In the genomic region with DNA sequence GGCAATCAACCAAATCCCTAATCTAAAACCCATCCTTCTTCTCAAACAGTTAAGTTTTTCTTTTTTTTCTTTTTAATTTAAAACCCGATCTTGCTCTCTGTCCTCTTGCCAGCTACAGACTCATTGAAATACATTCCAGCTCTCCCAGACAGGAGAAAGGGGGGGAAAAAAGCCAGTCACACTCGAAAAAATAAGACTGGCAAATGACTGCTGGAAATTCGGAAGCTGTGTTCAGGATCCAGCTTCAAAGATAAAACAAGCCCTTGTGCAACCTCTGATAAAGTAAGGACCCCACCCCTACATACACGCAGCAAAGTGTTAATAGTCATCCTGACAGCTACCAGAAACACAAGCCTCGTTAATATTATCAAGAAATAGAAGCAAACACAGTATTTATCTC, we compare ENCODE assay signal across 20 cellular contexts. TPM values are rescaled to one million over a fixed set of nuclear protein-coding genes. Genes with fewer than 3 reads are reported as not detected.
A peak's percentile ranks its signal among the peaks of the same experiment; 100 is the strongest.
DNase-seq lines count a peak whose midpoint lies in the region; ATAC-seq and TF ChIP-seq lines count a peak whose summit lies in the region.
"Had no signal": no experiment of that assay in that cellular context is flagged by ENCODE, and none has a peak within 500 bp of the region (broad histone marks: within the 10 kb centered on the region; RNA-seq: fewer than 3 reads in every experiment).

No MANE protein-coding gene starts in this region.

- H3K4me1 ChIP-seq in HUES64 (ENCODE audit: insufficient read depth, low read length) (peaks cover 69% of the 10 kb centered on the region), hepatocyte (ENCODE audit: insufficient read depth) (no peaks in the 10 kb centered on the region), neuronal stem cell (ENCODE audit: control insufficient read depth in 2 of 2, insufficient read depth in 1 of 2, low read depth in 1 of 2, low read length in 2 of 2) (peaks cover 3 to 8% of the 10 kb centered on the region in 2 donors)
- H3K4me1 ChIP-seq: Caco-2 had no signal

- H3K27ac ChIP-seq in HUES64 (ENCODE audit: low read depth, low read length): peak overlapping the region; percentile 99
- peak overlapping the region; percentile 24 for H3K27ac ChIP-seq in caudate nucleus (ENCODE audit: low read depth, low read length)
- no peak overlapping the region for H3K27ac ChIP-seq in hepatocyte
- H3K27ac ChIP-seq in neuronal stem cell (replicated peaks; ENCODE audit: low read length): peak overlapping the region; percentile 96

- H3K79me2 ChIP-seq in hepatocyte: no peaks in the 10 kb centered on the region

- H3K9me2 ChIP-seq in hepatocyte (replicated peaks; ENCODE audit: insufficient read depth): no peaks in the 10 kb centered on the region

- no peak overlapping the region for H3K18ac ChIP-seq in neuronal stem cell (ENCODE audit: low read length)

- H2BK15ac ChIP-seq in neuronal stem cell (ENCODE audit: low read length): no peak overlapping the region

- no peak for TF ChIP-seq CTCF in hepatocyte (IDR thresholded peaks at IDR 0.05; ENCODE audit: poor library complexity)

- no peaks in the 10 kb centered on the region for H4K20me1 ChIP-seq in hepatocyte (ENCODE audit: insufficient read depth, poor library complexity, severe bottlenecking)

- no peak overlapping the region for H3K14ac ChIP-seq in neuronal stem cell (ENCODE audit: low read length)

- H3K27me3 ChIP-seq in HUES64 (ENCODE audit: insufficient read depth, low read length) (no peaks in the 10 kb centered on the region), hepatocyte (no peaks in the 10 kb centered on the region), neuronal stem cell (ENCODE audit: control insufficient read depth in 3 of 3, insufficient read depth in 3 of 3, low read depth in 1 of 3, low read length in 3 of 3) (no peaks in the 10 kb centered on the region)

- H2AFZ ChIP-seq in hepatocyte (peak overlapping the region; percentile 12), neuronal stem cell (ENCODE audit: low read length) (peak overlapping the region; percentile 76)

- no peak overlapping the region for H4K8ac ChIP-seq in neuronal stem cell (ENCODE audit: low read depth, low read length)

- intact Hi-C loops in sciatic nerve (cut with DNase I): no loop called here

- H2BK12ac ChIP-seq in neuronal stem cell (ENCODE audit: low read length): no peak overlapping the region

- no peak for ATAC-seq in sciatic nerve
- ATAC-seq in HG02840 (IDR thresholded peaks at IDR 0.05; ENCODE audit: low FRiP score, unreplicated experiment): no peak
- no peak for ATAC-seq in GM21786 (IDR thresholded peaks at IDR 0.05; ENCODE audit: unreplicated experiment)

- H3K4ac ChIP-seq in neuronal stem cell (ENCODE audit: low read length): no peak overlapping the region

- no peak overlapping the region for H3K23ac ChIP-seq in neuronal stem cell (ENCODE audit: low read depth, low read length, poor library complexity)

- H2BK5ac ChIP-seq in neuronal stem cell (ENCODE audit: low read length): no peak overlapping the region

- peak overlapping the region; percentile 76 for H3K9ac ChIP-seq in HUES64 (ENCODE audit: low read depth, low read length)
- H3K9ac ChIP-seq in neuronal stem cell (ENCODE audit: low read depth, low read length, poor library complexity): no peak overlapping the region

- H2AK5ac ChIP-seq in neuronal stem cell (ENCODE audit: low read depth, low read length): no peak overlapping the region

- H3K4me2 ChIP-seq in hepatocyte: peak overlapping the region; percentile 69
- H3K4me2 ChIP-seq in neuronal stem cell (ENCODE audit: insufficient read depth, low read length, poor library complexity, severe bottlenecking): peak overlapping the region; percentile 59

- no peak overlapping the region for H2BK120ac ChIP-seq in neuronal stem cell (ENCODE audit: low read depth, low read length)

- H4K91ac ChIP-seq in neuronal stem cell (ENCODE audit: low read depth, low read length, poor library complexity): no peak overlapping the region

- H3K4me3 ChIP-seq in HUES64 (ENCODE audit: low read length) (peak overlapping the region; percentile 45), hepatocyte (no peak overlapping the region), neuronal stem cell (ENCODE audit: low read length in 2 of 2) (peak overlapping the region in 1 of 2 donors; percentile 16)

- no peaks in the 10 kb centered on the region for H3K36me3 ChIP-seq in HUES64 (ENCODE audit: insufficient read depth, low read length)
- no peaks in the 10 kb centered on the region for H3K36me3 ChIP-seq in hepatocyte (replicated peaks; ENCODE audit: insufficient read depth, low read depth)
- no peaks in the 10 kb centered on the region for H3K36me3 ChIP-seq in neuronal stem cell (replicated peaks in 1 of 2; ENCODE audit: control insufficient read depth in 2 of 2, insufficient read depth in 2 of 2, low read length in 2 of 2)

- WGBS in HUES64: 13% methylated on average over 5 of the region's 5 CpGs
- 12% methylated on average over 5 of the region's 5 CpGs for WGBS in hepatocyte (ENCODE audit: low lambda C conversion rate, missing lambda C conversion rate)
- WGBS in neuronal stem cell (ENCODE audit: extremely low coverage in 2 of 2, insufficient read length in 2 of 2, insufficient replicate concordance in 1 of 2), 2 donors: 100% methylated on average over 1 of the region's 5 CpGs; no CpG with 5 or more reads in 1 of the 2 donors

- H3K9me3 ChIP-seq in HUES64 (ENCODE audit: insufficient read depth, low read depth, low read length) (no peaks in the 10 kb centered on the region), hepatocyte (ENCODE audit: low read depth) (no peaks in the 10 kb centered on the region), neuronal stem cell (replicated peaks in 1 of 2; ENCODE audit: control insufficient read depth in 2 of 2, insufficient read depth in 1 of 2, low read depth in 1 of 2, low read length in 2 of 2) (no peaks in the 10 kb centered on the region)
- H3K9me3 ChIP-seq: Caco-2 had no signal

- no peaks in the 10 kb centered on the region for H3K79me1 ChIP-seq in neuronal stem cell (ENCODE audit: low read depth, low read length)

- DNase-seq in caudate nucleus (lab: John Stamatoyannopoulos, UW): peak in 1 of 61 donors; percentile 7
- DNase-seq in hepatocyte (ENCODE audit: low spot score): no peak
- DNase-seq in neuronal stem cell (ENCODE audit: low spot score): peak; percentile 9
- no peak for DNase-seq in sciatic nerve (ENCODE audit: low spot score)
- no peak for DNase-seq in activated CD4-positive, alpha-beta T cell treated with anti-CD3 and anti-CD28 coated beads for 4 hours
- DNase-seq: activated CD4-positive, alpha-beta T cell treated with anti-CD3 and anti-CD28 coated beads, Interleukin-2, amount 50 U/mL, for 4 hours; activated naive CD8-positive, alpha-beta T cell treated with anti-CD3 and anti-CD28 coated beads for 36 hours; activated T-cell treated with anti-CD3 and anti-CD28 coated beads, Interleukin-2, amount 50 U/mL, for 24 hours; Caco-2; GF-D8; HFFc6; left cardiac atrium; NCI-H1436 treated with DMSO at 0.1 percent for 48 hours; NCI-H226; SIG-M5; T-helper 9 cell had no signal

RNA-seq across cellular contexts. Expression of a gene that starts 1.2 kb away (rescaled TPM):
- 5.1 TPM for polyA plus RNA-seq in HUES64 (2013, experiment 1 of 2)
- 5.1 TPM for polyA plus RNA-seq in HUES64 (2013, experiment 2 of 2)
- total RNA-seq in hepatocyte (3.5 and 6.5 TPM in 2 replicates), sciatic nerve (18.1 TPM)
- 0.23 and 0.44 TPM in 2 replicates for polyA plus RNA-seq in hepatocyte
- polyA plus RNA-seq in neuronal stem cell (2013, experiment 1 of 2): 3.4 TPM
- 3.6 TPM for polyA plus RNA-seq in neuronal stem cell (2013, experiment 2 of 2)
- total RNA-seq: activated naive CD8-positive, alpha-beta T cell treated with anti-CD3 and anti-CD28 coated beads for 36 hours; endothelial cell of umbilical vein; HFFc6 had no signal
- polyA plus RNA-seq: endothelial cell of umbilical vein had no signal
